In the genomic region with DNA sequence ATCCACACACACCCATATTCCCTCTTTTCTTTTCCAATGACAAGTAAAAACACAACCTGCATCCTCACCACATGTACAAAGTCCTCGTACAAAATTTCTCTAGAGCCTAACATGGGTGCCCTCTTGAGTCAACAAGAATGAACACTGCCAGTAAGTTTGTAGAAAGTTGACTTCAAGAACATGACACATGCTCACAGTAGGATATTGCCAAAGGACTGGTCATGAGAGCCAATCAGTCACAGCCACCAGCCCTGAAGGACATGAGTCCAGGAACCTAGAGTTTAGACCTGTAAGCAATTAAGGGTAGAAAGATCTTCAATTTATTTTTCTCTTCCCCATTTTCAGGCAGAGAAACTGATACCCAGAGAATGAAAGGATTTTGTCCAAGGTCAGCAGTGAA, we compare ENCODE assay signal across 23 cellular contexts.
DNase-seq lines count a peak whose midpoint lies in the region; ATAC-seq, FAIRE-seq and TF ChIP-seq lines count a peak whose summit lies in the region.
"Had no signal": no experiment of that assay in that cellular context is flagged by ENCODE, and none has a peak within 500 bp of the region (broad histone marks: within the 10 kb centered on the region; RNA-seq: fewer than 3 reads in every experiment).

No MANE protein-coding gene starts in this region.

- peaks cover 14% of the 10 kb centered on the region for H3K4me1 Mint-ChIP-seq in CD14-positive monocyte
- no peaks in the 10 kb centered on the region for H3K4me1 Mint-ChIP-seq in stimulated activated naive CD8-positive, alpha-beta T cell treated with anti-CD3 and anti-CD28 coated beads, Interleukin-15, amount 100 ng/mL, for 72 hours
- H3K4me1 Mint-ChIP-seq: B cell; CD4-positive, alpha-beta memory T cell; CD4-positive, CD25-positive, alpha-beta regulatory T cell; CD8-positive, alpha-beta memory T cell had no signal

- 94% methylated on average over 1 of the region's 1 CpG for WGBS in esophagus muscularis mucosa

- H3K27me3 ChIP-seq in esophagus muscularis mucosa, result peaks cover 0 to 6% (median 0%) of the 10 kb centered on the region in 4 donors
- H3K27me3 ChIP-seq in upper lobe of right lung, result no peaks in the 10 kb centered on the region
- H3K27me3 ChIP-seq: BLaER1 treated with 17β-estradiol and CSF1 and Interleukin-3, amounts not matched to agents 10 nM and 100 nM had no signal

- H3K27ac ChIP-seq in esophagus muscularis mucosa (replicated peaks in 1 of 4), result no peak overlapping the region
- H3K27ac ChIP-seq in upper lobe of right lung, result no peak overlapping the region
- H3K27ac ChIP-seq: 22Rv1, A549, C4-2B had no signal

- peak; percentile 43 for ATAC-seq in upper lobe of right lung
- no peak for ATAC-seq in stimulated activated naive CD8-positive, alpha-beta T cell treated with anti-CD3 and anti-CD28 coated beads, Interleukin-15, amount 100 ng/mL, for 72 hours
- ATAC-seq: A549 had no signal

- intact Hi-C loops in CD14-positive monocyte (cut with micrococcal nuclease), result no loop called here
- intact Hi-C loops in esophagus muscularis mucosa (cut with DNase I), result no loop called here
- intact Hi-C loops in upper lobe of right lung (cut with DNase I), result no loop called here

- H3K36me3 ChIP-seq in esophagus muscularis mucosa, result no peaks in the 10 kb centered on the region
- no peaks in the 10 kb centered on the region for H3K36me3 ChIP-seq in upper lobe of right lung
- H3K36me3 ChIP-seq: BLaER1 treated with 17β-estradiol and CSF1 and Interleukin-3, amounts not matched to agents 10 nM and 100 nM had no signal

- peaks cover 0 to 11% (median 8%) of the 10 kb centered on the region in 7 donors for H3K9me3 Mint-ChIP-seq in CD14-positive monocyte
- H3K9me3 Mint-ChIP-seq in stimulated activated naive CD8-positive, alpha-beta T cell treated with anti-CD3 and anti-CD28 coated beads, Interleukin-15, amount 100 ng/mL, for 72 hours, result peaks cover 0 to 5% of the 10 kb centered on the region in 2 donors

- no peak overlapping the region for H3K4me3 ChIP-seq in esophagus muscularis mucosa
- no peak overlapping the region for H3K4me3 ChIP-seq in upper lobe of right lung
- H3K4me3 ChIP-seq: A549; BLaER1 treated with 17β-estradiol and CSF1 and Interleukin-3, amounts not matched to agents 10 nM and 100 nM had no signal

- H3K27ac Mint-ChIP-seq in CD14-positive monocyte, result no peak overlapping the region
- H3K27ac Mint-ChIP-seq in stimulated activated naive CD8-positive, alpha-beta T cell treated with anti-CD3 and anti-CD28 coated beads, Interleukin-15, amount 100 ng/mL, for 72 hours, result no peak overlapping the region
- H3K27ac Mint-ChIP-seq: B cell; CD4-positive, alpha-beta memory T cell; CD4-positive, CD25-positive, alpha-beta regulatory T cell; CD8-positive, alpha-beta memory T cell had no signal

- H3K27me3 Mint-ChIP-seq in CD14-positive monocyte (ENCODE audit: low read depth in 3 of 3), result peaks cover 28 to 52% (median 31%) of the 10 kb centered on the region in 3 donors
- H3K27me3 Mint-ChIP-seq in stimulated activated naive CD8-positive, alpha-beta T cell treated with anti-CD3 and anti-CD28 coated beads, Interleukin-15, amount 100 ng/mL, for 72 hours, result peaks cover 45% of the 10 kb centered on the region

- no peak overlapping the region for H3K4me3 Mint-ChIP-seq in CD14-positive monocyte
- no peak overlapping the region for H3K4me3 Mint-ChIP-seq in stimulated activated naive CD8-positive, alpha-beta T cell treated with anti-CD3 and anti-CD28 coated beads, Interleukin-15, amount 100 ng/mL, for 72 hours
- H3K4me3 Mint-ChIP-seq: B cell; CD4-positive, alpha-beta memory T cell; CD4-positive, CD25-positive, alpha-beta regulatory T cell; CD8-positive, alpha-beta memory T cell had no signal

- no peak for TF ChIP-seq POLR2A in esophagus muscularis mucosa (IDR thresholded peaks at IDR 0.05; ENCODE audit: low read depth)

- peaks cover 0 to 7% of the 10 kb centered on the region in 2 donors for H3K36me3 Mint-ChIP-seq in CD14-positive monocyte
- H3K36me3 Mint-ChIP-seq: CD4-positive, alpha-beta memory T cell had no signal

- TF ChIP-seq EP300 in esophagus muscularis mucosa (IDR thresholded peaks at IDR 0.05), result no peak

- H3K4me1 ChIP-seq in esophagus muscularis mucosa (no peaks in the 10 kb centered on the region), upper lobe of right lung (no peaks in the 10 kb centered on the region)
- H3K4me1 ChIP-seq: A549, Caco-2 had no signal

- no peaks in the 10 kb centered on the region for H3K9me3 ChIP-seq in esophagus muscularis mucosa
- no peaks in the 10 kb centered on the region for H3K9me3 ChIP-seq in upper lobe of right lung
- H3K9me3 ChIP-seq: A549; BLaER1 treated with 17β-estradiol and CSF1 and Interleukin-3, amounts not matched to agents 10 nM and 100 nM had no signal

- peak; percentile 59 for DNase-seq in CD14-positive monocyte (ENCODE audit: low spot score)
- peak; percentile 2 for DNase-seq in ecto neural progenitor cell (ENCODE audit: low spot score)
- DNase-seq in esophagus muscularis mucosa (ENCODE audit: extremely low spot score), result peak; percentile 57
- DNase-seq in upper lobe of right lung, result no peak
- no peak for DNase-seq in NCI-H1105 treated with DMSO at 0.1 percent for 48 hours (lab: John Stamatoyannopoulos, UW)
- DNase-seq in stimulated activated naive CD8-positive, alpha-beta T cell treated with anti-CD3 and anti-CD28 coated beads, Interleukin-15, amount 100 ng/mL, for 72 hours, result no peak
- no peak for DNase-seq in GM19239 (ENCODE audit: insufficient read length, low spot score)
- DNase-seq: AML-193; Caco-2; Calu3; CD4-positive, alpha-beta memory T cell; CD4-positive, CD25-positive, alpha-beta regulatory T cell; CD8-positive, alpha-beta memory T cell; DMS79 treated with DMSO at 0.1 percent for 48 hours; GF-D8 had no signal

- no peak for FAIRE-seq in GM19239 (lab: Jason Lieb, UNC)
- FAIRE-seq: A549, D721Med, G401.6, GM12891 had no signal

- TF ChIP-seq CTCF in CD14-positive monocyte (IDR thresholded peaks at IDR 0.05) (no peak), esophagus muscularis mucosa (IDR thresholded peaks at IDR 0.05) (no peak), upper lobe of right lung (IDR thresholded peaks at IDR 0.05) (no peak)

Comparison
In these comparisons a context has a peak if more than half of its experiments do, and no peak if none do; other contexts are left out.
1. DNase-seq: peak in CD14-positive monocyte (single experiment), ecto neural progenitor cell (single experiment) and esophagus muscularis mucosa (single experiment); none in upper lobe of right lung (single experiment), NCI-H1105 treated with DMSO at 0.1 percent for 48 hours (single experiment), stimulated activated naive CD8-positive, alpha-beta T cell treated with anti-CD3 and anti-CD28 coated beads, Interleukin-15, amount 100 ng/mL, for 72 hours (0 of 2) and GM19239 (single experiment).